ENCODE assay signal across 13 cellular contexts in the genomic region with DNA sequence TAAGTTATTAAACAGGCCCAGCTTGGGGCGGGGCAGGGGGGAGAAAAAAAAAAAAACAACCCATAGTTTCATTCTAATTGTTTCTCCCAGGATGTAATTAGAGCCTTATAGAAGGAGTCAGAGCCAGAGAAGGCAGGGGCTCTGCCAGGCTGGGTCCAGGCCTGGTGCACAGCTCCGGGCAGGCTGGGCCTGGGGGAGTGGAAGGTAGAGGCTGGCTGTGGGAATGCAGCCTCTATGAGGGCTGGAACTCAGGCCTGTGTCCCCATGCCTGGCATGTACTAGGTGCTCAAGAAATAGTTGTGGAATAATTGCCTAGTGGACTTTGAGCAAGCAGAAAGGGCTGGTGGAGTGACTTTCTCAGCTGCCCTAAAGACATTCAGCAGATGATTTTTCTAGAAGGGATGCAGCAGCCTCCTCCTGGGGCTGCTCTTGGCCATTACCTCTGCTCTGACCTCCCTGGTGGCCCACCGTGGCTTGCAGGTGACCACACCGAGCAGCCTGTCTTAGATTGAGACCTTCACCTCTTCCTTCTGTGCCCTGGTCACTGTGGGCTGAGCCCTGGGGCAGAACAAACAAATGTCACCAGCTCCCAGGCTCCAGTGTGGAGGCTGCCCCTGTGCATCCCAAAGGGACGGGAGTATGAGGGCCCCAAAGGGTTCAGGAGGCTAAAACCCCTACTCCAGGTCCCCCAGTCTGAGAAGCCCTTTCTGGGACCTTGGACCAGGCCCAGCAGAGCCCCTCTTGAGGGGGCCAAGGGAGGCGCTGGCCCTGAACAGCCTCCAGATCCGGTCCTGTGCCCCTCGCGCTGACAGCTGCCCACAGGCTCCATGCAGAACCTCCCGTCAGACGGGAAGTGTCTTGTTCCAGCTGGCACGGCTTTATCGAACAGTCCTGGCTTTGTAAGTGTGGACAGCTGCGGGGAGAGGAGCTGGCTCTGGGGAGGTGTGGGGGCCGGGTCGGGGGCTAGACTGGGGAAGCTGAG. TPM values are rescaled to one million over a fixed set of nuclear protein-coding genes. Genes with fewer than 3 reads are reported as not detected.
DNase-seq lines count a peak whose midpoint lies in the region; ATAC-seq and TF ChIP-seq lines count a peak whose summit lies in the region.
"Had no signal": no experiment of that assay in that cellular context is flagged by ENCODE, and none has a peak within 500 bp of the region (broad histone marks: within the 10 kb centered on the region; RNA-seq: fewer than 3 reads in every experiment).

No MANE protein-coding gene starts in this region.

- H3K4me1 ChIP-seq in IMR-90 (ENCODE audit: control insufficient read depth, insufficient read depth, low read length) (peaks cover 15% of the 10 kb centered on the region), esophagus muscularis mucosa (peaks cover 13 to 23% (median 16%) of the 10 kb centered on the region in 4 donors)

- H2AK5ac ChIP-seq in IMR-90 (ENCODE audit: low read depth, low read length) = peak overlapping the region; percentile 31; the same call in 1 of the 2 replicates

- H3K9me3 ChIP-seq in IMR-90 (ENCODE audit: control insufficient read depth, insufficient read depth, low read length) (no peaks in the 10 kb centered on the region), esophagus muscularis mucosa (peaks cover 0 to 8% (median 0%) of the 10 kb centered on the region in 4 donors)

- no peak overlapping the region; the same call in 2 of the 3 replicates for H2BK15ac ChIP-seq in IMR-90 (ENCODE audit: low read depth, low read length)

- CTCF ChIA-PET in IMR-90 (lab: Yijun Ruan, JAX) = no interaction called here

- H4K5ac ChIP-seq in IMR-90 (ENCODE audit: low read depth, low read length) = no peak overlapping the region; the same call in 1 of the 2 replicates

- TF ChIP-seq CTCF in IMR-90 (conservative IDR thresholded peaks at IDR 0.05; ENCODE audit: low read depth, low read length) (no peak), coronary artery (IDR thresholded peaks at IDR 0.05) (no peak), esophagus muscularis mucosa (IDR thresholded peaks at IDR 0.05) (no peak)

- H3K36me3 ChIP-seq in IMR-90 (ENCODE audit: control insufficient read depth, insufficient read depth, low read length) (no peaks in the 10 kb centered on the region), esophagus muscularis mucosa (no peaks in the 10 kb centered on the region)

- peak overlapping the region; percentile 62 for H3K14ac ChIP-seq in IMR-90 (replicated peaks; ENCODE audit: low read depth, low read length)

- H4K91ac ChIP-seq in IMR-90 (ENCODE audit: insufficient read depth, low read depth, low read length) = peak overlapping the region; percentile 27; the same call in 1 of the 2 replicates

- POLR2A ChIA-PET in IMR-90 (lab: Charles Lee; ENCODE audit: unreplicated experiment) = no interaction called here

- no peak overlapping the region for H2BK5ac ChIP-seq in IMR-90 (ENCODE audit: low read depth, low read length, poor library complexity, severe bottlenecking)

- no peak for TF ChIP-seq EP300 in esophagus muscularis mucosa (IDR thresholded peaks at IDR 0.05)

- dilution Hi-C loops in IMR-90 (cut with HindIII; ENCODE audit: low sequenced_read_pairs, unreplicated experiment) = no loop called here

- ATAC-seq in IMR-90 (ENCODE audit: low read depth) (no peak), GM19351 (IDR thresholded peaks at IDR 0.05; ENCODE audit: unreplicated experiment) (no peak)

- H3K79me1 ChIP-seq in IMR-90 (ENCODE audit: low read depth in 1 of 2, low read length in 2 of 2) = peaks cover 4 to 69% of the 10 kb centered on the region in 2 experiments; a peak in 3 of 4 replicates

- H3K27me3 ChIP-seq in IMR-90 (ENCODE audit: control insufficient read depth, insufficient read depth, low read length) (no peaks in the 10 kb centered on the region), esophagus muscularis mucosa (peaks cover 0 to 8% (median 0%) of the 10 kb centered on the region in 4 donors)

- H3K4me3 ChIP-seq in IMR-90 (ENCODE audit: insufficient read depth, low read depth, low read length) (no peak overlapping the region), coronary artery (peak overlapping the region; percentile 17), esophagus muscularis mucosa (no peak overlapping the region)
- H3K4me3 ChIP-seq: lung had no signal

- H3K18ac ChIP-seq in IMR-90 (ENCODE audit: low read depth, low read length) = 0 out of 2 replicates have a peak overlapping the region, but pooled peaks have one; percentile 43

- in situ Hi-C loops in IMR-90 (cut with MboI; ENCODE audit: low sequenced_read_pairs) = no loop called here

- H2AFZ ChIP-seq in IMR-90 (replicated peaks; ENCODE audit: low read length, poor library complexity) = no peak overlapping the region

- H2BK120ac ChIP-seq in IMR-90 (ENCODE audit: low read depth, low read length) = peak overlapping the region; percentile 70; the same call in 1 of the 2 replicates

- no peak overlapping the region for H3K56ac ChIP-seq in IMR-90 (ENCODE audit: extremely low read depth, insufficient read depth, low read length)

- TF ChIP-seq RAD21 in IMR-90 (IDR thresholded peaks at IDR 0.05; ENCODE audit: low read length) = no peak

- BruUV-seq in IMR-90 (replicated peaks; lab: Mats Ljungman, UMichigan) = no TSS peak

- H3K9ac ChIP-seq in IMR-90 (ENCODE audit: low read depth, low read length) = no peak overlapping the region

- DNase-seq in Ammon's horn (ENCODE audit: low spot score) (peak; percentile 35), IMR-90 (no peak), coronary artery (ENCODE audit: low spot score) (no peak), myocyte (ENCODE audit: low read depth) (peak; percentile 52), HK-2 (ENCODE audit: unreplicated experiment) (no peak), foreskin melanocyte (no peak), esophagus muscularis mucosa (ENCODE audit: extremely low spot score) (no peak)
- DNase-seq: activated CD4-positive, alpha-beta T cell treated with anti-CD3 and anti-CD28 coated beads for 1 hour; NCI-H774 had no signal

- TF ChIP-seq POLR2A in IMR-90 (IDR thresholded peaks at IDR 0.05; ENCODE audit: low read depth, low read length) = no peak
- no peak for TF ChIP-seq POLR2A in esophagus muscularis mucosa (IDR thresholded peaks at IDR 0.05; ENCODE audit: low read depth)

- intact Hi-C loops in IMR-90 (cut with micrococcal nuclease) (no loop called here), esophagus muscularis mucosa (cut with DNase I) (no loop called here)

- WGBS in IMR-90 (ENCODE audit: extremely low coverage in 2 of 2, insufficient read length in 1 of 2), 2 experiments = 87% methylated on average over 3 of the region's 16 CpGs; no CpG with 5 or more reads in 1 of the 2 experiments
- 43% methylated on average over 8 of the region's 16 CpGs for WGBS in esophagus muscularis mucosa

- H2AK9ac ChIP-seq in IMR-90 (replicated peaks; ENCODE audit: low read depth, low read length, poor library complexity) = peak overlapping the region; percentile 2

- H3K9me1 ChIP-seq in IMR-90 (ENCODE audit: insufficient read depth, low read length) = peaks cover 23% of the 10 kb centered on the region

- no peak overlapping the region for H3K23ac ChIP-seq in IMR-90 (ENCODE audit: low read depth, low read length)

- peak overlapping the region; percentile 47 to 65; a peak in 2 of 4 replicates for H4K8ac ChIP-seq in IMR-90 (ENCODE audit: low read depth in 2 of 2, low read length in 2 of 2)

- no peak overlapping the region for H3K27ac ChIP-seq in IMR-90 (ENCODE audit: insufficient read depth, low read length)
- no peak overlapping the region for H3K27ac ChIP-seq in coronary artery
- H3K27ac ChIP-seq in esophagus muscularis mucosa (replicated peaks in 1 of 4) = no peak overlapping the region
- H3K27ac ChIP-seq: C4-2B had no signal

- H4K20me1 ChIP-seq in IMR-90 (ENCODE audit: insufficient read depth, low read length) = no peaks in the 10 kb centered on the region

- peak overlapping the region; percentile 73 for H3K4ac ChIP-seq in IMR-90 (ENCODE audit: low read depth, low read length)

- H2BK20ac ChIP-seq in IMR-90 (ENCODE audit: low read depth, low read length) = peak overlapping the region; percentile 66; the same call in 1 of the 2 replicates

- no peak overlapping the region for H3K4me2 ChIP-seq in IMR-90 (ENCODE audit: low read depth, low read length)

TF ChIP-seq in IMR-90, 13 proteins besides CTCF, POLR2A, EP300 and RAD21 (continues in another document):
- TF ChIP-seq NFE2L2 (IDR thresholded peaks at IDR 0.05; ENCODE audit: low read depth, low read length) (no peak), RFX5 (IDR thresholded peaks at IDR 0.05; ENCODE audit: low read depth, low read length) (no peak), SMC3 (IDR thresholded peaks at IDR 0.05; ENCODE audit: low read depth, low read length) (no peak), MXI1 (IDR thresholded peaks at IDR 0.05; ENCODE audit: borderline replicate concordance, low read depth, low read length) (no peak), FOS (IDR thresholded peaks at IDR 0.05; ENCODE audit: low read depth, low read length) (no peak), CHD1 (IDR thresholded peaks at IDR 0.05; ENCODE audit: low read depth, low read length) (no peak), MAFK (IDR thresholded peaks at IDR 0.05; ENCODE audit: low read depth, low read length) (no peak), RCOR1 (IDR thresholded peaks at IDR 0.05; ENCODE audit: insufficient replicate concordance, low read length) (no peak), MAZ (IDR thresholded peaks at IDR 0.05; ENCODE audit: borderline replicate concordance, low read depth, low read length) (no peak), BHLHE40 (IDR thresholded peaks at IDR 0.05; ENCODE audit: low read depth, low read length) (no peak), CEBPB (IDR thresholded peaks at IDR 0.05; ENCODE audit: low read depth, low read length) (no peak)
- TF ChIP-seq, protein P1, sequence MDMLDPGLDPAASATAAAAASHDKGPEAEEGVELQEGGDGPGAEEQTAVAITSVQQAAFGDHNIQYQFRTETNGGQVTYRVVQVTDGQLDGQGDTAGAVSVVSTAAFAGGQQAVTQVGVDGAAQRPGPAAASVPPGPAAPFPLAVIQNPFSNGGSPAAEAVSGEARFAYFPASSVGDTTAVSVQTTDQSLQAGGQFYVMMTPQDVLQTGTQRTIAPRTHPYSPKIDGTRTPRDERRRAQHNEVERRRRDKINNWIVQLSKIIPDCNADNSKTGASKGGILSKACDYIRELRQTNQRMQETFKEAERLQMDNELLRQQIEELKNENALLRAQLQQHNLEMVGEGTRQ (IDR thresholded peaks at IDR 0.05; ENCODE audit: low read depth, low read length) = no peak

RNA-seq across cellular contexts. Expression of a gene that starts 18.8 kb away (rescaled TPM):
- total RNA-seq in IMR-90 (2012; rRNA removed) (6.1 and 6.8 TPM in 2 replicates), myocyte (not detected in 2 replicates), esophagus muscularis mucosa (not detected)
- 5.8 and 12.5 TPM in 2 replicates for polyA plus RNA-seq in IMR-90 (2012; rRNA removed)
- polyA plus RNA-seq in IMR-90 (2012; cell fraction: cytosol; rRNA removed) = 3.3 and 5.6 TPM in 2 replicates
- 7.1 and 13.0 TPM in 2 replicates for polyA plus RNA-seq in IMR-90 (2012; cell fraction: nucleus; rRNA removed; ENCODE audit: low replicate concordance)
- 2.5 TPM for polyA plus RNA-seq in myocyte (2012)
- total RNA-seq: SK-MEL-5 had no signal

Comparison
In these comparisons a context has a peak if more than half of its experiments do, and no peak if none do; other contexts are left out.
1. DNase-seq: peak in Ammon's horn (single experiment) and myocyte (single experiment); none in IMR-90 (single experiment), coronary artery (single experiment), HK-2 (single experiment), foreskin melanocyte (single experiment) and esophagus muscularis mucosa (single experiment).